ENCODE assay signal across 1 cellular context in genomic region chr1:156104065-156104810, GRCh38.
TF ChIP-seq lines count a peak whose summit lies in the region.

No MANE protein-coding gene starts in this region.

TF ChIP-seq in K562, 482 proteins besides CTCF, POLR2A, EP300 and RAD21 (continues in another document):
- TF ChIP-seq ZNF253 (CRISPR knock-in tag; conservative IDR thresholded peaks at IDR 0.05) (no peak), BDP1 (IDR thresholded peaks at IDR 0.05; ENCODE audit: insufficient read depth, insufficient read length) (no peak), FOS (IDR thresholded peaks at IDR 0.05; ENCODE audit: extremely low read depth, insufficient read length) (no peak), ZNF507 (tag; conservative IDR thresholded peaks at IDR 0.05) (no peak), NFIC (IDR thresholded peaks at IDR 0.05) (peak; percentile 97), LARP7 (IDR thresholded peaks at IDR 0.05) (no peak), ZNF232 (CRISPR knock-in tag; IDR thresholded peaks at IDR 0.05) (no peak), RBM39 (optimal IDR thresholded peaks at IDR 0.05; ENCODE audit: low read depth, low read length) (no peak), CHD7 (IDR thresholded peaks at IDR 0.05; ENCODE audit: low read depth, low read length) (no peak), ZFP91 (CRISPR knock-in tag; IDR thresholded peaks at IDR 0.05) (no peak), U2AF1 (optimal IDR thresholded peaks at IDR 0.05; ENCODE audit: low read depth, low read length) (no peak), ZBTB11 (CRISPR knock-in tag; IDR thresholded peaks at IDR 0.05) (no peak), ZNF3 (CRISPR knock-in tag; IDR thresholded peaks at IDR 0.05) (no peak), ZNF551 (CRISPR knock-in tag; IDR thresholded peaks at IDR 0.05) (no peak), MAZ (CRISPR knock-in tag; conservative IDR thresholded peaks at IDR 0.05 in 1 of 2, IDR thresholded peaks at IDR 0.05 in 1 of 2) (no peak), POLR2AphosphoS5 (IDR thresholded peaks at IDR 0.05; ENCODE audit: control insufficient read depth, insufficient read depth, low read depth, low read length) (no peak), RFX1 (IDR thresholded peaks at IDR 0.05) (peak; percentile 61), ZNF134 (CRISPR knock-in tag; conservative IDR thresholded peaks at IDR 0.05) (no peak), NFIX (CRISPR knock-in tag; IDR thresholded peaks at IDR 0.05; ENCODE audit: low read depth) (peak; percentile 55; the same call in 1 of the 2 replicates), ZBTB17 (CRISPR knock-in tag; IDR thresholded peaks at IDR 0.05) (no peak), BRCA1 (IDR thresholded peaks at IDR 0.05) (no peak), BRCA1 (CRISPR knock-in tag; IDR thresholded peaks at IDR 0.05) (no peak), ZNF263 (CRISPR knock-in tag; IDR thresholded peaks at IDR 0.05; ENCODE audit: borderline replicate concordance) (peak; percentile 88), TFAP4 (CRISPR knock-in tag; IDR thresholded peaks at IDR 0.05; ENCODE audit: borderline replicate concordance) (no peak), SNRNP70 (optimal IDR thresholded peaks at IDR 0.05; ENCODE audit: low read depth, low read length) (no peak), ZNF699 (CRISPR knock-in tag; IDR thresholded peaks at IDR 0.05; ENCODE audit: insufficient replicate concordance) (no peak), CBX2 (IDR thresholded peaks at IDR 0.05; ENCODE audit: insufficient read depth, low read length, poor library complexity, severe bottlenecking) (no peak), RAD51 (IDR thresholded peaks at IDR 0.05; ENCODE audit: borderline replicate concordance, low read depth) (no peak), HDAC1 (IDR thresholded peaks at IDR 0.05) (0 out of 4 replicates have a peak, but pooled peaks of 1 of the 2 experiments have one; percentile 11), ZNF354B (CRISPR knock-in tag; IDR thresholded peaks at IDR 0.05) (no peak), FOXJ2 (tag; IDR thresholded peaks at IDR 0.05) (peak; percentile 93), PRDM10 (IDR thresholded peaks at IDR 0.05; ENCODE audit: partially characterized antibody) (peak; percentile 8), TEAD4 (IDR thresholded peaks at IDR 0.05; ENCODE audit: low read length) (no peak), TEAD4 (CRISPR knock-in tag; IDR thresholded peaks at IDR 0.05; ENCODE audit: borderline replicate concordance) (0 out of 2 replicates have a peak, but pooled peaks have one; percentile 33), PCBP1 (IDR thresholded peaks at IDR 0.05; ENCODE audit: low read depth, low read length, poor library complexity, severe bottlenecking) (no peak), ETS2 (tag; IDR thresholded peaks at IDR 0.05; ENCODE audit: borderline replicate concordance, poor library complexity, severe bottlenecking) (no peak), ZFX (CRISPR knock-in tag; IDR thresholded peaks at IDR 0.05) (0 out of 2 replicates have a peak, but pooled peaks have one; percentile 16), ZNF449 (CRISPR knock-in tag; IDR thresholded peaks at IDR 0.05) (no peak), HNRNPH1 (optimal IDR thresholded peaks at IDR 0.05; ENCODE audit: low read depth, low read length) (no peak)
